In the genomic region with DNA sequence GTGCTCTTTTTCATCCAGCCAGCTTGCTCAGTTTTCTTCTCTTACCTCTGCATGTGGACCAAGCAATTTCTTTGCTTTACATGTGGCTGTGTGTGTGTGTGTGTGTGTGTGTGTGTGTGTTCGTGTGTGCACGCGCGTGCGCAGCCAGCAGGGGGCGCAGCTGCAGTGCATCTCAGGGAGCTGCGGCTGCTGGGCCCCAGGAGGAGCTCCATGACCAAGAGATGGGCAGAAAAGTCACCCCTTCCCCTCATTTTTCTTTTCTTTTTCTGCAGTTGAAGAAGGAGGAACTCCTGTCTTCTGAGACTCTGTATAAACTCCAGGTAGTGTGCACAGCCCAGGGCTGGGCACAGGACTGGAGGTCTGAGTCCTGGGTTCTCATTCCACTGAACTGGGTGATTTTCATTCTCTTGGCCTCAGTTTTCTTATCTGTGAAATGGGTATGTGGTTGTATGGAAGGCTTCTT, we compare ENCODE assay signal across 8 cellular contexts. TPM values are rescaled to one million over a fixed set of nuclear protein-coding genes. Genes with fewer than 3 reads are reported as not detected.
A peak's percentile ranks its signal among the peaks of the same experiment; 100 is the strongest.
DNase-seq lines count a peak whose midpoint lies in the region; ATAC-seq and TF ChIP-seq lines count a peak whose summit lies in the region.

No MANE protein-coding gene starts in this region.

- no TSS peak for BruUV-seq in mammary epithelial cell (replicated peaks; lab: Mats Ljungman, UMichigan)

- peaks cover 90% of the 10 kb centered on the region for H3K36me3 Mint-ChIP-seq in activated B cell treated with CpG ODN at 0.5 μM for 24 hours (ENCODE audit: low read depth)

- H3K27ac ChIP-seq in AG04450 (ENCODE audit: low read depth, low read length) = no peak overlapping the region
- no peak overlapping the region for H3K27ac ChIP-seq in mammary epithelial cell (ENCODE audit: insufficient read depth, low read depth, low read length)

- no peak overlapping the region for H2AFZ ChIP-seq in mammary epithelial cell (ENCODE audit: low read depth, low read length)

- WGBS in mammary epithelial cell (ENCODE audit: low coverage, missing lambda C conversion rate) = 0% methylated on average over 5 of the region's 7 CpGs

- peak overlapping the region; percentile 76 for H3K27ac Mint-ChIP-seq in activated B cell treated with CpG ODN at 0.5 μM for 24 hours

- dilution Hi-C loops in mammary epithelial cell (cut with HindIII; ENCODE audit: low sequenced_read_pairs) = no loop called here

- H3K9me3 Mint-ChIP-seq in activated B cell treated with CpG ODN at 0.5 μM for 24 hours = no peaks in the 10 kb centered on the region

- no peaks in the 10 kb centered on the region for H4K20me1 ChIP-seq in mammary epithelial cell (ENCODE audit: insufficient read depth, low read length)

- intact Hi-C loops in activated B cell treated with CpG ODN at 0.5 μM for 24 hours (cut with micrococcal nuclease) = loop anchor here (1.0 kb wide), 5 partner anchors 15 to 212 kb away; partner anchors contain the start of gene BLNK
- intact Hi-C loops in mammary epithelial cell (cut with micrococcal nuclease) = loop anchor here (1.0 to 10.0 kb wide), 5 partner anchors 64 to 211 kb away; partner anchors contain the start of gene CCNJ

- H3K9ac ChIP-seq in mammary epithelial cell (ENCODE audit: insufficient read depth, low read length) = no peak overlapping the region

- no peaks in the 10 kb centered on the region for H3K27me3 Mint-ChIP-seq in activated B cell treated with CpG ODN at 0.5 μM for 24 hours

- CTCF ChIA-PET in AG04450 (lab: Charles Lee) = interaction anchor here (0.6 to 2.3 kb wide), 50 partner anchors 9 to 1768 kb away, joined by 3 to 15 read pairs (median 4); partner anchors contain the start of genes HELLS and TCTN3
- CTCF ChIA-PET in activated B cell treated with CpG ODN at 0.5 μM for 24 hours (lab: Charles Lee) = interaction anchor here (0.6 to 8.7 kb wide), 43 partner anchors 8 to 213 kb away, joined by 3 to 612 read pairs (median 6); partner anchors contain the start of genes BLNK and DNTT
- CTCF ChIA-PET in mammary epithelial cell (lab: Charles Lee; ENCODE audit: low non-redundant PET) = interaction anchor here (0.6 to 1.0 kb wide), 13 partner anchors 9 to 536 kb away, joined by 3 to 27 read pairs (median 6); partner anchors contain the start of gene TCTN3

- in situ Hi-C loops in GM13977 (cut with MboI; ENCODE audit: low pct_unique_long_range_greater_than_20kb, low sequenced_read_pairs, unreplicated experiment) (no loop called here), mammary epithelial cell (cut with MboI; ENCODE audit: low sequenced_read_pairs in 2 of 2) (loop anchor here (5.0 to 10.0 kb wide), 2 partner anchors 68 to 195 kb away; no protein-coding TSS in a partner anchor)

- H3K36me3 ChIP-seq in mammary epithelial cell (ENCODE audit: insufficient read depth, low read length) = no peaks in the 10 kb centered on the region

- no peak overlapping the region for H3K4me2 ChIP-seq in mammary epithelial cell (ENCODE audit: insufficient read depth, low read depth, low read length)

- no peaks in the 10 kb centered on the region for H3K4me1 ChIP-seq in mammary epithelial cell (ENCODE audit: insufficient read depth, low read length)

- H3K27me3 ChIP-seq in AG04450 (ENCODE audit: control insufficient read depth, insufficient read depth, low read length) (no peaks in the 10 kb centered on the region), mammary epithelial cell (ENCODE audit: insufficient read depth, low read length) (no peaks in the 10 kb centered on the region)

- no peaks in the 10 kb centered on the region for H3K79me2 ChIP-seq in mammary epithelial cell (ENCODE audit: insufficient read depth, low read length)

- H3K4me3 Mint-ChIP-seq in activated B cell treated with CpG ODN at 0.5 μM for 24 hours = peak overlapping the region; percentile 36

- ATAC-seq in activated B cell treated with CpG ODN at 0.5 μM for 24 hours (ENCODE audit: low read depth) (peak; percentile 63), HG03378 (IDR thresholded peaks at IDR 0.05; ENCODE audit: unreplicated experiment) (no peak)

- H3K9me3 ChIP-seq in AG04450 (ENCODE audit: control insufficient read depth, insufficient read depth, low read length) (no peaks in the 10 kb centered on the region; the same call in 1 of the 2 replicates), mammary epithelial cell (replicated peaks; ENCODE audit: insufficient read depth, low read length) (no peaks in the 10 kb centered on the region)

- peak; percentile 78 for TF ChIP-seq CTCF in AG04450 (IDR thresholded peaks at IDR 0.05; ENCODE audit: low read depth, low read length)
- peak; percentile 96 for TF ChIP-seq CTCF in GM13977 (IDR thresholded peaks at IDR 0.05; ENCODE audit: extremely low read depth, insufficient read depth, missing control alignments)
- TF ChIP-seq CTCF in activated B cell treated with CpG ODN at 0.5 μM for 24 hours (IDR thresholded peaks at IDR 0.05) = no peak
- peak; percentile 95 to 97 for TF ChIP-seq CTCF in mammary epithelial cell (conservative IDR thresholded peaks at IDR 0.05 in 1 of 2, IDR thresholded peaks at IDR 0.05 in 1 of 2; ENCODE audit: extremely low read depth in 1 of 2, insufficient read depth in 1 of 2, low read depth in 1 of 2, low read length in 2 of 2)

- POLR2A ChIA-PET in AG04450 (lab: Yijun Ruan, JAX) (interaction anchor here (0.6 kb wide), 1 partner anchor 100 kb away, joined by 3 read pairs; no protein-coding TSS in a partner anchor), activated B cell treated with CpG ODN at 0.5 μM for 24 hours (lab: Charles Lee) (interaction anchor here (0.6 to 6.6 kb wide), 21 partner anchors 9 to 536 kb away, joined by 3 to 169 read pairs (median 6); partner anchors contain the start of genes BLNK and TCTN3)

- H3K4me1 Mint-ChIP-seq in activated B cell treated with CpG ODN at 0.5 μM for 24 hours = peaks cover 50% of the 10 kb centered on the region

- DNase-seq in AG04450 (ENCODE audit: low read depth, low spot score) (peak; percentile 20), GM13977 (ENCODE audit: low spot score) (peak; percentile 72), NCI-H1048 (lab: John Stamatoyannopoulos, UW) (peak; percentile 17), activated B cell treated with CpG ODN at 0.5 μM for 24 hours (peak; percentile 71), mammary epithelial cell (peak; percentile 66), kidney tubule cell (ENCODE audit: low spot score) (peak; percentile 79)
- peak; percentile 44 for DNase-seq in stimulated activated CD4-positive, alpha-beta T cell treated with anti-CD3 and anti-CD28 coated beads, Interleukin-2, amount 100 ng/mL, for 4 hours (ENCODE audit: low read depth)

- H3K4me3 ChIP-seq in AG04450 (ENCODE audit: low read depth, low read length) (no peak overlapping the region), mammary epithelial cell (replicated peaks in 1 of 3; ENCODE audit: insufficient read depth in 1 of 3, low read depth in 2 of 3, low read length in 3 of 3) (no peak overlapping the region)

RNA-seq across cellular contexts. Expression of gene BLNK, which starts 41.8 kb away (rescaled TPM):
- polyA plus RNA-seq in AG04450 (2011; rRNA removed) (not detected in 2 replicates), mammary epithelial cell (2.9 TPM)
- not detected in 2 replicates for polyA minus RNA-seq in AG04450 (2011; rRNA and poly(A)+ RNA removed)
- total RNA-seq in activated B cell treated with CpG ODN at 0.5 μM for 24 hours (238 and 267 TPM in 2 replicates), mammary epithelial cell (1 to 10 TPM; 5.8 to 9.8 TPM)
- polyA minus RNA-seq in mammary epithelial cell = not detected

Comparison
In these comparisons a context has a peak if more than half of its experiments do, and no peak if none do; other contexts are left out.
1. DNase-seq: peak in every context shown above with its lines; median percentile 79 in kidney tubule cell; 72 in GM13977; 71 in activated B cell treated with CpG ODN at 0.5 μM for 24 hours; 66 in mammary epithelial cell; 44 in stimulated activated CD4-positive, alpha-beta T cell treated with anti-CD3 and anti-CD28 coated beads, Interleukin-2, amount 100 ng/mL, for 4 hours; 20 in AG04450; 17 in NCI-H1048.
2. RNA of gene BLNK, which starts 41.8 kb away (total RNA-seq): 238 to 267 TPM in activated B cell treated with CpG ODN at 0.5 μM for 24 hours; 5.8 to 9.8 TPM in mammary epithelial cell; every median in the first group is over 10 times any median in the second.